ENCODE assay signal across 1 cellular context in the genomic region with DNA sequence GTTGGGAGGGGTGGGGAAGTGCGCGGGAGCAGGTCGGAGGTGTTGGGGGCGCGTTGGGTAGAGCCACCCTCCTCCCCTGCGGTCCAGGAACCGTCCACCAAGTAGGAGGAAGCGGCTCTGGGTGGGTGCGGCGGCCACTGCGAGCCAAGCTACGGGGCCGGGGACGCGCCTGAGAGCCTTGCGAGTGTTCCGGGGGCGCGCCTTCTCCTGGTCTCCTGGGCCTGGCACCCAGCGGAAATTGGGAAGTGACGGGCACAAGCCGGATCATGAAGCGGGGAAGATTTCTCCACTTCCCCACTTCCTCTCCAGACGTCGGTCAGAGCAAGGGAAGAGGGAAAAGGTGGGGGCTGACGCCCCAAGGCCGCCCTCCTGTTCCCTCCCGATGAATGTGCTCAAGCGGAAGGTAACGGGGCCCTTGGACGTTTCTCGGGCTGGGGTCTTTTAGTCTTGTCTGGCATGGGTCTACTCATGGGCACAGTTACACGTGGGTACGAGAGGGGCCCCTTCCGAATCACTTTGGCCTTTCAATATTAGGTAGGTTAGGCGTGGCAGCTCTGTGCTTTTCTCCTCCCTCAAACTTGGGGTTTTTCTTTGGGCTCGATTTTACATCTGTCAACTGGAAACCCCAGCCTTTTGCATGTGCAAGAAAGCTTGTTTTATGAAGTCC.
TF ChIP-seq lines count a peak whose summit lies in the region.

No MANE protein-coding gene starts in this region.

TF ChIP-seq in HEK293, 187 proteins besides CTCF, POLR2A, EP300 and RAD21 (continued from another document):
- TF ChIP-seq, protein P1, sequence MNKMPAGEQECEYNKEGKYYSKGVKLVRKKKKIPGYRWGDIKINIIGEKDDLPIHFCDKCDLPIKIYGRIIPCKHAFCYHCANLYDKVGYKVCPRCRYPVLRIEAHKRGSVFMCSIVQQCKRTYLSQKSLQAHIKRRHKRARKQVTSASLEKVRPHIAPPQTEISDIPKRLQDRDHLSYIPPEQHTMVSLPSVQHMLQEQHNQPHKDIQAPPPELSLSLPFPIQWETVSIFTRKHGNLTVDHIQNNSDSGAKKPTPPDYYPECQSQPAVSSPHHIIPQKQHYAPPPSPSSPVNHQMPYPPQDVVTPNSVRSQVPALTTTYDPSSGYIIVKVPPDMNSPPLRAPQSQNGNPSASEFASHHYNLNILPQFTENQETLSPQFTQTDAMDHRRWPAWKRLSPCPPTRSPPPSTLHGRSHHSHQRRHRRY (tag by site-specific recombination; IDR thresholded peaks at IDR 0.05): 0 out of 2 replicates have a peak, but pooled peaks have one; percentile 19
- TF ChIP-seq ZFHX2 (tag by site-specific recombination; conservative IDR thresholded peaks at IDR 0.05) (peak; percentile 6; the same call in 1 of the 2 replicates), SP3 (tag by site-specific recombination; IDR thresholded peaks at IDR 0.05) (0 out of 2 replicates have a peak, but pooled peaks have one; percentile 8), ZBTB26 (tag by site-specific recombination; optimal IDR thresholded peaks at IDR 0.05) (peak; percentile 84), ZNF596 (tag by site-specific recombination; IDR thresholded peaks at IDR 0.05) (no peak), GLIS2 (tag by site-specific recombination; IDR thresholded peaks at IDR 0.05) (peak; percentile 75)
TF ChIP-seq in HEK293: peak in this region for 12.
